1 cellular context compared by ENCODE assay signal in genomic region chr1:62212411-62212810, GRCh38.
TF ChIP-seq lines count a peak whose summit lies in the region.

No MANE protein-coding gene starts in this region.

TF ChIP-seq in WTC11, 78 proteins besides CTCF, POLR2A, EP300 and RAD21 (continued from another document):
- TF ChIP-seq E2F1 (CRISPR knock-in tag; IDR thresholded peaks at IDR 0.05): no peak
- TF ChIP-seq SP1 (CRISPR knock-in tag; conservative IDR thresholded peaks at IDR 0.05): no peak
- no peak for TF ChIP-seq STAT6 (CRISPR knock-in tag; conservative IDR thresholded peaks at IDR 0.05; ENCODE audit: low read depth)
